1 cellular context compared by ENCODE assay signal in the genomic region with DNA sequence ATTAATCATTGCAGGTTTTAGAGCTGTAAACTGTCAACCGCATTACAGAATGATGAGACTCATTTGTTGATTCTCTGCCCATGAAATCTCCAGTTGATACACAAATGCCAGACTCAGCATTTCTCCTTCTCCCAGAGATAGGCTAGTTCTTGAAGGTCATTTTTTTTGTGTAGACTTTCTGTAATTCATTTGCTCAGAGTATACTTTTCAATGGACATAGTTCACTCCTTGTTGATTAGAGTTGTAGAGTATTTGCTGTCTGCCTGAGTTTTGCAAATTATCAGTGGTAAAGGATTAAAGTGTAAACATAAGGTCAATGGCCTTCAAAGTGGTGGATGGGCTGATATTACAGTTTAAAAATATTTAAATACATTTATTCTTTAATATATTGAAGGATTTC.
TF ChIP-seq lines count a peak whose summit lies in the region.

No MANE protein-coding gene starts in this region.

TF ChIP-seq in IMR-90, 13 proteins besides CTCF, POLR2A, EP300 and RAD21:
- no peak for TF ChIP-seq NFE2L2 (IDR thresholded peaks at IDR 0.05; ENCODE audit: low read depth, low read length)
- TF ChIP-seq MAFK (IDR thresholded peaks at IDR 0.05; ENCODE audit: low read depth, low read length): 0 out of 2 replicates have a peak, but pooled peaks have one; percentile 31
